18 cellular contexts compared by ENCODE assay signal in genomic region chr2:223414646-223415045, GRCh38.
DNase-seq lines count a peak whose midpoint lies in the region; FAIRE-seq and TF ChIP-seq lines count a peak whose summit lies in the region.
"Had no signal": no experiment of that assay in that cellular context is flagged by ENCODE, and none has a peak within 500 bp of the region (broad histone marks: within the 10 kb centered on the region; RNA-seq: fewer than 3 reads in every experiment).

No MANE protein-coding gene starts in this region.

- no peaks in the 10 kb centered on the region for H3K9me3 ChIP-seq in endodermal cell (ENCODE audit: control insufficient read depth, low read length)
- H3K9me3 ChIP-seq: BLaER1 treated with 17β-estradiol and CSF1 and Interleukin-3, amounts not matched to agents 10 nM and 100 nM; neutrophil had no signal

- H3K4me3 ChIP-seq in coronary artery: no peak overlapping the region
- H3K4me3 ChIP-seq in skeletal muscle cell (ENCODE audit: low read depth, low read length): no peak overlapping the region
- H3K4me3 ChIP-seq in endodermal cell (ENCODE audit: low read length): no peak overlapping the region
- H3K4me3 ChIP-seq: BLaER1 treated with 17β-estradiol and CSF1 and Interleukin-3, amounts not matched to agents 10 nM and 100 nM had no signal

- peaks cover 20% of the 10 kb centered on the region for H3K27me3 ChIP-seq in endodermal cell (ENCODE audit: control insufficient read depth, insufficient read depth, low read length, poor library complexity, severe bottlenecking)
- H3K27me3 ChIP-seq: BLaER1 treated with 17β-estradiol and CSF1 and Interleukin-3, amounts not matched to agents 10 nM and 100 nM; neutrophil had no signal

- CTCF ChIA-PET in Calu3 (lab: Charles Lee): no interaction called here

- H3K9ac ChIP-seq in endodermal cell (ENCODE audit: extremely low read depth, low read length, poor library complexity, severe bottlenecking): no peak overlapping the region
- H3K9ac ChIP-seq: BLaER1 treated with 17β-estradiol and CSF1 and Interleukin-3, amounts not matched to agents 10 nM and 100 nM had no signal

- H3K27ac ChIP-seq in coronary artery (peak overlapping the region; percentile 33 to 86), endodermal cell (ENCODE audit: low read depth, low read length) (no peak overlapping the region)
- H3K27ac ChIP-seq: BLaER1 treated with 17β-estradiol and CSF1 and Interleukin-3, amounts not matched to agents 10 nM and 100 nM; neutrophil had no signal

- H3K4me3 Mint-ChIP-seq in Calu3 (ENCODE audit: low read depth, unreplicated experiment) (no peak overlapping the region), endodermal cell (no peak overlapping the region)
- H3K4me3 Mint-ChIP-seq: activated CD8-positive, alpha-beta T cell treated with anti-CD3 and anti-CD28 coated beads for 36 hours; activated naive CD4-positive, alpha-beta T cell treated with anti-CD3 and anti-CD28 coated beads, Interleukin-2, amount 10 ng/mL, durations not matched to agents 7 days and 5 days had no signal

- H3K36me3 ChIP-seq in endodermal cell (ENCODE audit: control insufficient read depth, insufficient read depth, low read length): no peaks in the 10 kb centered on the region
- H3K36me3 ChIP-seq: BLaER1 treated with 17β-estradiol and CSF1 and Interleukin-3, amounts not matched to agents 10 nM and 100 nM; neutrophil had no signal

- H3K4me1 ChIP-seq in endodermal cell (ENCODE audit: control insufficient read depth, insufficient read depth, low read length): no peaks in the 10 kb centered on the region
- H3K4me1 ChIP-seq: BLaER1 treated with 17β-estradiol and CSF1 and Interleukin-3, amounts not matched to agents 10 nM and 100 nM had no signal

- intact Hi-C loops in Calu3 (cut with micrococcal nuclease; ENCODE audit: unreplicated experiment): no loop called here

- H3K27me3 Mint-ChIP-seq in Calu3 (ENCODE audit: unreplicated experiment): peaks cover 7% of the 10 kb centered on the region
- peaks cover 30% of the 10 kb centered on the region for H3K27me3 Mint-ChIP-seq in endodermal cell (ENCODE audit: insufficient read depth)
- H3K27me3 Mint-ChIP-seq: activated CD8-positive, alpha-beta T cell treated with anti-CD3 and anti-CD28 coated beads for 36 hours; activated naive CD4-positive, alpha-beta T cell treated with anti-CD3 and anti-CD28 coated beads, Interleukin-2, amount 10 ng/mL, durations not matched to agents 7 days and 5 days had no signal

- no peak for TF ChIP-seq POLR2A in H54 (IDR thresholded peaks at IDR 0.05; ENCODE audit: low read depth, low read length)

- no peak for FAIRE-seq in H54 (lab: Jason Lieb, UNC)

- 92 to 95% methylated on average over 2 of the region's 2 CpGs for WGBS in endodermal cell (ENCODE audit: insufficient coverage in 1 of 2, insufficient read length in 1 of 2), 2 experiments

- H3K27ac Mint-ChIP-seq in Calu3 (ENCODE audit: unreplicated experiment): no peak overlapping the region
- H3K27ac Mint-ChIP-seq in endodermal cell: no peak overlapping the region
- H3K27ac Mint-ChIP-seq: activated CD8-positive, alpha-beta T cell treated with anti-CD3 and anti-CD28 coated beads for 36 hours; activated naive CD4-positive, alpha-beta T cell treated with anti-CD3 and anti-CD28 coated beads, Interleukin-2, amount 10 ng/mL, durations not matched to agents 7 days and 5 days had no signal

- H3K4me1 Mint-ChIP-seq in Calu3 (ENCODE audit: low read depth, unreplicated experiment): no peaks in the 10 kb centered on the region
- no peaks in the 10 kb centered on the region for H3K4me1 Mint-ChIP-seq in endodermal cell
- H3K4me1 Mint-ChIP-seq: activated naive CD4-positive, alpha-beta T cell treated with anti-CD3 and anti-CD28 coated beads, Interleukin-2, amount 10 ng/mL, durations not matched to agents 7 days and 5 days had no signal

- DNase-seq in EH (ENCODE audit: low read depth): peak; percentile 59
- peak; percentile 80 for DNase-seq in coronary artery (ENCODE audit: low spot score)
- peak; percentile 2 for DNase-seq in hepatic stellate cell (ENCODE audit: low spot score)
- peak; percentile 59 for DNase-seq in skeletal muscle cell (ENCODE audit: low read depth)
- DNase-seq in H54 (ENCODE audit: insufficient read length, low spot score): no peak
- DNase-seq in Calu3: no peak
- DNase-seq in HPDE6-E6E7 (ENCODE audit: extremely low spot score): no peak
- no peak for DNase-seq in endodermal cell
- DNase-seq: activated CD8-positive, alpha-beta T cell treated with anti-CD3 and anti-CD28 coated beads for 36 hours; activated naive CD4-positive, alpha-beta T cell treated with anti-CD3 and anti-CD28 coated beads, Interleukin-2, amount 10 ng/mL, durations not matched to agents 7 days and 5 days; cortex of kidney; glutamatergic neuron; NCI-H1436 treated with DMSO at 0.1 percent for 48 hours; NCI-H526 treated with DMSO at 0.1 percent for 48 hours; stimulated activated CD8-positive, alpha-beta memory T cell treated with anti-CD3 and anti-CD28 coated beads, Interleukin-4, amount 100 ng/mL, for 48 hours; T1000 had no signal

- BruUV-seq in Calu3 (replicated peaks; lab: Mats Ljungman, UMichigan): no TSS peak

- H3K36me3 Mint-ChIP-seq in Calu3 (ENCODE audit: insufficient read depth, unreplicated experiment): no peaks in the 10 kb centered on the region
- no peaks in the 10 kb centered on the region for H3K36me3 Mint-ChIP-seq in endodermal cell (ENCODE audit: low read depth)
- H3K36me3 Mint-ChIP-seq: activated naive CD4-positive, alpha-beta T cell treated with anti-CD3 and anti-CD28 coated beads, Interleukin-2, amount 10 ng/mL, durations not matched to agents 7 days and 5 days had no signal

- TF ChIP-seq CTCF in coronary artery (IDR thresholded peaks at IDR 0.05) (no peak), Calu3 (IDR thresholded peaks at IDR 0.05; ENCODE audit: unreplicated experiment) (no peak), endodermal cell (conservative IDR thresholded peaks at IDR 0.05) (no peak)

- H3K9me3 Mint-ChIP-seq in Calu3 (ENCODE audit: low read depth, unreplicated experiment) (peaks cover 2% of the 10 kb centered on the region), endodermal cell (no peaks in the 10 kb centered on the region)
- H3K9me3 Mint-ChIP-seq: activated CD8-positive, alpha-beta T cell treated with anti-CD3 and anti-CD28 coated beads for 36 hours had no signal

Comparison
In these comparisons a context has a peak if more than half of its experiments do, and no peak if none do; other contexts are left out.
1. DNase-seq: peak in EH (single experiment), coronary artery (single experiment), hepatic stellate cell (single experiment) and skeletal muscle cell (single experiment); none in H54 (single experiment), Calu3 (single experiment), HPDE6-E6E7 (single experiment) and endodermal cell (single experiment).